In genomic region chr15:92883643-92884458, GRCh38 we compare ENCODE assay signal across 8 cellular contexts. TPM values are rescaled to one million over a fixed set of nuclear protein-coding genes. Genes with fewer than 3 reads are reported as not detected.
A peak's percentile ranks its signal among the peaks of the same experiment; 100 is the strongest.
DNase-seq lines count a peak whose midpoint lies in the region; ATAC-seq, FAIRE-seq and TF ChIP-seq lines count a peak whose summit lies in the region.

No MANE protein-coding gene starts in this region.

- H3K4me1 ChIP-seq in GM12878 (ENCODE audit: control insufficient read depth, insufficient read depth, low read length) (peaks cover 5% of the 10 kb centered on the region; the same call in 1 of the 2 replicates), testis (peaks cover 48% of the 10 kb centered on the region)

- no peaks in the 10 kb centered on the region for H3K27me3 ChIP-seq in GM12878 (replicated peaks in 1 of 2; ENCODE audit: control insufficient read depth in 2 of 2, insufficient read depth in 2 of 2, low read length in 1 of 2)
- H3K27me3 ChIP-seq in testis: no peaks in the 10 kb centered on the region

- H3K36me3 ChIP-seq in GM12878 (ENCODE audit: control insufficient read depth in 2 of 2, insufficient read depth in 2 of 2, low read length in 1 of 2): peaks cover 0 to 26% of the 10 kb centered on the region in 2 experiments; a peak in 1 of 4 replicates
- no peaks in the 10 kb centered on the region for H3K36me3 ChIP-seq in testis (ENCODE audit: low read depth, missing control alignments)

- peak; percentile 23 for FAIRE-seq in GM12878 (lab: Jason Lieb, UNC)

- in situ Hi-C loops in GM12878 (cut with MboI): loop anchor here (10.0 kb wide), 1 partner anchor 69 kb away; no protein-coding TSS in a partner anchor

- H3K4me2 ChIP-seq in GM12878 (ENCODE audit: control insufficient read depth, insufficient read depth): no peak overlapping the region; the same call in 1 of the 2 replicates

- no peak for TF ChIP-seq POLR2A in GM12878 (IDR thresholded peaks at IDR 0.05; ENCODE audit: low read depth, low read length)
- TF ChIP-seq POLR2A in testis (IDR thresholded peaks at IDR 0.05): no peak

- no peak overlapping the region for H2AFZ ChIP-seq in GM12878 (ENCODE audit: control insufficient read depth, low read depth, low read length)

- BruUV-seq in GM12878 (replicated peaks; lab: Mats Ljungman, UMichigan): TSS peak; percentile 50

- CTCF ChIA-PET in GM12878 (lab: Yijun Ruan, JAX): interaction anchor here (1.2 to 2.8 kb wide), 6 partner anchors 12 to 75 kb away, joined by 3 to 25 read pairs (median 14); partner anchors contain the start of gene CHD2

- DNase-seq in DMS79 treated with DMSO at 0.1 percent for 48 hours (lab: John Stamatoyannopoulos, UW) (peak; percentile 38), DMS79 (lab: John Stamatoyannopoulos, UW) (no peak), NCI-H2227 (lab: John Stamatoyannopoulos, UW; ENCODE audit: unreplicated experiment) (peak; percentile 27), GM12878 (ENCODE audit: low read depth, low spot score) (no peak), kidney tubule cell (ENCODE audit: low spot score) (peak; percentile 60), testis (no peak), left colon (no peak), nucleus accumbens (lab: John Stamatoyannopoulos, UW) (no peak)

- SMC1A ChIA-PET in GM12878 (lab: Charles Lee; ENCODE audit: uncharacterized antibody, unreplicated experiment): interaction anchor here (1.0 to 16.8 kb wide), 11 partner anchors 9 to 83 kb away, joined by 3 to 252 read pairs (median 9); partner anchors contain the start of gene CHD2

- intact Hi-C loops in GM12878 (cut with micrococcal nuclease; ENCODE audit: unreplicated experiment): loop anchor here (5.0 kb wide), 1 partner anchor 37 kb away; no protein-coding TSS in a partner anchor
- intact Hi-C loops in testis (cut with DNase I; ENCODE audit: low total_unique reads): loop anchor here (2.0 kb wide), 1 partner anchor 75 kb away; no protein-coding TSS in a partner anchor
- intact Hi-C loops in left colon (cut with DNase I, micrococcal nuclease): loop anchor here in 1 of 2 donors (5.0 kb wide), 2 partner anchors 52 to 72 kb away; no protein-coding TSS in a partner anchor

- H4K20me1 ChIP-seq in GM12878 (ENCODE audit: control insufficient read depth, insufficient read depth): no peaks in the 10 kb centered on the region

- H3K9me3 ChIP-seq in GM12878 (replicated peaks; ENCODE audit: control insufficient read depth, insufficient read depth, low read length) (no peaks in the 10 kb centered on the region), testis (no peaks in the 10 kb centered on the region)

- H3K79me2 ChIP-seq in GM12878 (ENCODE audit: control insufficient read depth, insufficient read depth, low read length): peaks cover 64% of the 10 kb centered on the region

- TF ChIP-seq CTCF in GM12878 (IDR thresholded peaks at IDR 0.05 in 2 of 3, conservative IDR thresholded peaks at IDR 0.05 in 1 of 3; ENCODE audit: control insufficient read depth in 2 of 3, extremely low read depth in 1 of 3, insufficient read depth in 1 of 3, low read depth in 3 of 3, low read length in 3 of 3) (no peak), testis (IDR thresholded peaks at IDR 0.05) (no peak)

- RAD21 ChIA-PET in GM12878 (lab: Charles Lee; ENCODE audit: unreplicated experiment): interaction anchor here (1.7 to 10.4 kb wide), 6 partner anchors 19 to 73 kb away, joined by 6 to 174 read pairs (median 89); partner anchors contain the start of gene CHD2

- H3K4me3 ChIP-seq in GM12878 (peak overlapping the region; percentile 97), testis (peak overlapping the region; percentile 92 to 98)

- under 1% methylated on average over 19 of the region's 19 CpGs for WGBS in GM12878 (ENCODE audit: insufficient coverage, insufficient replicate concordance, low lambda C conversion rate, missing lambda C conversion rate)
- 0% methylated on average over 19 of the region's 19 CpGs for WGBS in testis, 2 donors

- no peak for ATAC-seq in GM12878
- ATAC-seq in left colon: no peak

- TF ChIP-seq EP300 in GM12878 (IDR thresholded peaks at IDR 0.05; ENCODE audit: borderline replicate concordance in 1 of 2, control insufficient read depth in 1 of 2, low read depth in 2 of 2, low read length in 2 of 2): no peak

- POLR2A ChIA-PET in GM12878 (lab: Charles Lee): interaction anchor here (0.6 to 8.2 kb wide), 10 partner anchors 10 to 73 kb away, joined by 3 to 207 read pairs (median 10); partner anchors contain the start of gene CHD2

- peak overlapping the region; percentile 96 for H3K27ac ChIP-seq in GM12878 (ENCODE audit: control insufficient read depth, insufficient read depth)
- peak overlapping the region; percentile 100 for H3K27ac ChIP-seq in testis

- TF ChIP-seq RAD21 in GM12878 (IDR thresholded peaks at IDR 0.05; ENCODE audit: insufficient read depth, low read depth, low read length): no peak

- peak overlapping the region; percentile 96 for H3K9ac ChIP-seq in GM12878 (ENCODE audit: control insufficient read depth, insufficient read depth, low read length)

TF ChIP-seq in GM12878, 131 proteins besides CTCF, POLR2A, EP300 and RAD21 (continues in another document):
- no peak for TF ChIP-seq HDAC2 (IDR thresholded peaks at IDR 0.05)
- TF ChIP-seq TCF12 (IDR thresholded peaks at IDR 0.05; ENCODE audit: low read depth, low read length): no peak
- 0 out of 2 replicates have a peak, but pooled peaks have one; percentile 28 for TF ChIP-seq TAF1 (IDR thresholded peaks at IDR 0.05; ENCODE audit: borderline replicate concordance, low read depth, low read length)
- peak; percentile 16 for TF ChIP-seq SKIL (IDR thresholded peaks at IDR 0.05; ENCODE audit: low read depth, poor library complexity, severe bottlenecking)
- no peak for TF ChIP-seq MTA3 (IDR thresholded peaks at IDR 0.05; ENCODE audit: borderline replicate concordance, low read length)
- 0 out of 2 replicates have a peak, but pooled peaks have one; percentile 1 for TF ChIP-seq RUNX3 (IDR thresholded peaks at IDR 0.05; ENCODE audit: low read length)
- TF ChIP-seq GATAD2B (conservative IDR thresholded peaks at IDR 0.05; ENCODE audit: low read depth): no peak
- TF ChIP-seq FOXM1 (IDR thresholded peaks at IDR 0.05; ENCODE audit: low read depth, low read length): peak; percentile 50; the same call in 1 of the 2 replicates
- TF ChIP-seq SMAD5 (IDR thresholded peaks at IDR 0.05; ENCODE audit: low read depth): peak; percentile 28; the same call in 1 of the 2 replicates
- no peak for TF ChIP-seq LARP7 (IDR thresholded peaks at IDR 0.05)
- TF ChIP-seq MLLT1 (IDR thresholded peaks at IDR 0.05): peak; percentile 93
- TF ChIP-seq CREB1 (IDR thresholded peaks at IDR 0.05; ENCODE audit: low read depth): peak; percentile 82

RNA-seq across cellular contexts. Expression of gene CHD2, which starts 16.3 kb away (rescaled TPM):
- 881 and 884 TPM in 2 replicates for total RNA-seq in GM12878 (2013; cell fraction: nucleolus; rRNA removed)
- 57.4 and 74.4 TPM in 2 replicates for total RNA-seq in GM12878 (2014; rRNA removed)
- total RNA-seq in GM12878 (2014; rRNA removed; fragmentation: Illumina TruSeq; extraction: Trizol): 64.6 and 74.9 TPM in 2 replicates
- 77.0 and 87.4 TPM in 2 replicates for total RNA-seq in GM12878 (2021)
- 50.2 TPM for polyA plus RNA-seq in GM12878 (2011; ENCODE audit: low read depth)
- polyA plus RNA-seq in GM12878 (2011; rRNA removed): 94.7 and 100 TPM in 2 replicates
- 65.9 and 93.5 TPM in 2 replicates for polyA plus RNA-seq in GM12878 (2011; cell fraction: cytosol; rRNA removed)
- polyA plus RNA-seq in GM12878 (2011; cell fraction: nucleus; rRNA removed): 175 and 192 TPM in 2 replicates
- polyA plus RNA-seq in GM12878 (2012): 64.4 and 66.3 TPM in 2 replicates
- 88.0 and 102 TPM in 2 replicates for polyA plus RNA-seq in GM12878 (2014; fragmentation: Illumina TruSeq; extraction: Trizol)
- polyA plus RNA-seq in GM12878 (2014; fragmentation: Nextera tagmentation; extraction: Ambion mirVana): 10 to 100 TPM; 38.1 to 42.8 TPM
- 59.8 and 69.9 TPM in 2 replicates for polyA plus RNA-seq in GM12878 (2014; rRNA removed)
- polyA plus RNA-seq in GM12878 (2016; fragmentation: Nextera tagmentation; extraction: Ambion mirVana): 10 to 100 TPM; 53.6 to 62.0 TPM
- polyA minus RNA-seq in GM12878 (2011; rRNA and poly(A)+ RNA removed): 113 and 149 TPM in 2 replicates
- 40.9 and 46.5 TPM in 2 replicates for polyA minus RNA-seq in GM12878 (2011; cell fraction: cytosol; rRNA and poly(A)+ RNA removed)
- polyA minus RNA-seq in GM12878 (2011; cell fraction: nucleus; rRNA and poly(A)+ RNA removed): 297 and 397 TPM in 2 replicates
- total RNA-seq in testis: 100 to 1,000 TPM; 113 to 129 TPM
- polyA plus RNA-seq in testis (ENCODE audit: insufficient read depth, low read depth, low replicate concordance): 64.5 TPM
- total RNA-seq in left colon: 10 to 100 TPM; 85.7 to 86.9 TPM

Comparison
In these comparisons a context has a peak if more than half of its experiments do, and no peak if none do; other contexts are left out.
1. DNase-seq: peak in DMS79 treated with DMSO at 0.1 percent for 48 hours (single experiment), NCI-H2227 (single experiment) and kidney tubule cell (single experiment); none in DMS79 (single experiment), GM12878 (single experiment), testis (single experiment), left colon (0 of 2) and nucleus accumbens (0 of 56).